32 cellular contexts compared by ENCODE assay signal in genomic region chr3:195045481-195045880, GRCh38.
"Had no signal": no experiment of that assay in that cellular context is flagged by ENCODE, and none has a peak within 500 bp of the region (broad histone marks: within the 10 kb centered on the region; RNA-seq: fewer than 3 reads in every experiment).

No MANE protein-coding gene starts in this region.

- H3K9ac ChIP-seq: parathyroid adenoma had no signal

- DNase-seq: activated CD4-positive, alpha-beta memory T cell treated with anti-CD3 and anti-CD28 coated beads for 36 hours; activated CD4-positive, alpha-beta T cell treated with anti-CD3 and anti-CD28 coated beads, Interleukin-2, amount 10 ng/mL, durations not matched to agents 24 days and 14 days; activated CD4-positive, CD25-positive, alpha-beta regulatory T cell; activated CD8-positive, alpha-beta memory T cell treated with anti-CD3 and anti-CD28 coated beads, Interleukin-2, amount 50 U/mL, for 4 hours; activated gamma-delta T cell treated with Interleukin-2 at 50 U/mL for 16 hours; activated T-cell treated with anti-CD3 and anti-CD28 coated beads, Interleukin-2, amount 50 U/mL, for 1 hour; anterior cingulate cortex; dermis blood vessel endothelial cell; effector CD8-positive, alpha-beta T cell; left cardiac atrium; left ventricle myocardium superior; mammary epithelial cell; midbrain; naive thymus-derived CD4-positive, alpha-beta T cell; occipital lobe; right cardiac atrium; stimulated activated CD4-positive, alpha-beta T cell treated with anti-CD3 and anti-CD28 coated beads, Interleukin-12 subunit alpha, Interleukin-12 subunit beta, amount 100 ng/mL, for 4 hours; stimulated activated CD4-positive, alpha-beta T cell treated with anti-CD3 and anti-CD28 coated beads, Interleukin-4, amount 100 ng/mL, for 24 hours; substantia nigra; T-helper 1 cell had no signal

- H3K9me3 ChIP-seq: tibial artery had no signal

- H3K4me3 Mint-ChIP-seq: activated CD4-positive, alpha-beta memory T cell treated with anti-CD3 and anti-CD28 coated beads for 36 hours; activated CD4-positive, alpha-beta T cell treated with anti-CD3 and anti-CD28 coated beads, Interleukin-2, amount 10 ng/mL, durations not matched to agents 24 days and 14 days; activated naive CD4-positive, alpha-beta T cell treated with anti-CD3 and anti-CD28 coated beads, Interleukin-2, amount 50 U/mL, for 24 hours; activated T-helper 1 cell treated with anti-CD3 and anti-CD28 coated beads, Interleukin-12 subunit alpha, Interleukin-12 subunit beta, Interleukin-2, Interleukin-4 antibody, amounts not matched to agents 30 ng/mL and 10 ng/mL and 1 ng/mL, durations not matched to agents 14 hours and 24 hours and 36 hours; naive thymus-derived CD4-positive, alpha-beta T cell; stimulated activated effector memory CD8-positive, alpha-beta T cell treated with anti-CD3 and anti-CD28 coated beads, Interleukin-12 subunit alpha, Interleukin-12 subunit beta, amount 100 ng/mL, for 72 hours; stimulated activated naive CD8-positive, alpha-beta T cell treated with anti-CD3 and anti-CD28 coated beads, Interleukin-15, Interleukin-2, amounts not matched to agents 100 ng/mL and 50 ng/mL, for 24 hours; T-helper 2 cell treated with Interferon-gamma antibody and Interleukin-4, amounts not matched to agents 5 μg/mL and 100 μg/mL, for 36 hours had no signal

- H2AFZ ChIP-seq: parathyroid adenoma had no signal

- H3K27ac ChIP-seq: parathyroid adenoma, skin epidermis, tibial artery had no signal

- H3K79me2 ChIP-seq: parathyroid adenoma had no signal

- H3K36me3 Mint-ChIP-seq: activated CD4-positive, alpha-beta memory T cell treated with anti-CD3 and anti-CD28 coated beads for 36 hours; activated naive CD4-positive, alpha-beta T cell treated with anti-CD3 and anti-CD28 coated beads, Interleukin-2, amount 50 U/mL, for 24 hours; naive thymus-derived CD4-positive, alpha-beta T cell; stimulated activated effector memory CD8-positive, alpha-beta T cell treated with anti-CD3 and anti-CD28 coated beads, Interleukin-12 subunit alpha, Interleukin-12 subunit beta, amount 100 ng/mL, for 72 hours had no signal

- H3K4me1 ChIP-seq: parathyroid adenoma, tibial artery had no signal

- FAIRE-seq: bronchial epithelial cell, colon, frontal cortex, islet of Langerhans had no signal

- H3K27me3 Mint-ChIP-seq: activated CD4-positive, alpha-beta memory T cell treated with anti-CD3 and anti-CD28 coated beads for 36 hours; activated naive CD4-positive, alpha-beta T cell treated with anti-CD3 and anti-CD28 coated beads, Interleukin-2, amount 50 U/mL, for 24 hours; stimulated activated naive CD8-positive, alpha-beta T cell treated with anti-CD3 and anti-CD28 coated beads, Interleukin-15, Interleukin-2, amounts not matched to agents 100 ng/mL and 50 ng/mL, for 24 hours had no signal

- H3K36me3 ChIP-seq: tibial artery had no signal

- H3K4me1 Mint-ChIP-seq: activated CD4-positive, alpha-beta T cell treated with anti-CD3 and anti-CD28 coated beads, Interleukin-2, amount 10 ng/mL, durations not matched to agents 24 days and 14 days; activated naive CD4-positive, alpha-beta T cell treated with anti-CD3 and anti-CD28 coated beads, Interleukin-2, amount 50 U/mL, for 24 hours; stimulated activated effector memory CD8-positive, alpha-beta T cell treated with anti-CD3 and anti-CD28 coated beads, Interleukin-12 subunit alpha, Interleukin-12 subunit beta, amount 100 ng/mL, for 72 hours had no signal

- H3K27ac Mint-ChIP-seq: activated CD4-positive, alpha-beta memory T cell treated with anti-CD3 and anti-CD28 coated beads for 36 hours; activated CD4-positive, alpha-beta T cell treated with anti-CD3 and anti-CD28 coated beads, Interleukin-2, amount 10 ng/mL, durations not matched to agents 24 days and 14 days; activated naive CD4-positive, alpha-beta T cell treated with anti-CD3 and anti-CD28 coated beads, Interleukin-2, amount 50 U/mL, for 24 hours; activated T-helper 1 cell treated with anti-CD3 and anti-CD28 coated beads, Interleukin-12 subunit alpha, Interleukin-12 subunit beta, Interleukin-2, Interleukin-4 antibody, amounts not matched to agents 30 ng/mL and 10 ng/mL and 1 ng/mL, durations not matched to agents 14 hours and 24 hours and 36 hours; naive thymus-derived CD4-positive, alpha-beta T cell; stimulated activated effector memory CD8-positive, alpha-beta T cell treated with anti-CD3 and anti-CD28 coated beads, Interleukin-12 subunit alpha, Interleukin-12 subunit beta, amount 100 ng/mL, for 72 hours; stimulated activated naive CD8-positive, alpha-beta T cell treated with anti-CD3 and anti-CD28 coated beads, Interleukin-15, Interleukin-2, amounts not matched to agents 100 ng/mL and 50 ng/mL, for 24 hours; T-helper 2 cell treated with Interferon-gamma antibody and Interleukin-4, amounts not matched to agents 5 μg/mL and 100 μg/mL, for 36 hours had no signal

- H3K9me3 Mint-ChIP-seq: activated CD4-positive, alpha-beta memory T cell treated with anti-CD3 and anti-CD28 coated beads for 36 hours; activated CD4-positive, alpha-beta T cell treated with anti-CD3 and anti-CD28 coated beads, Interleukin-2, amount 10 ng/mL, durations not matched to agents 24 days and 14 days; activated naive CD4-positive, alpha-beta T cell treated with anti-CD3 and anti-CD28 coated beads, Interleukin-2, amount 50 U/mL, for 24 hours; activated T-helper 1 cell treated with anti-CD3 and anti-CD28 coated beads, Interleukin-12 subunit alpha, Interleukin-12 subunit beta, Interleukin-2, Interleukin-4 antibody, amounts not matched to agents 30 ng/mL and 10 ng/mL and 1 ng/mL, durations not matched to agents 14 hours and 24 hours and 36 hours; naive thymus-derived CD4-positive, alpha-beta T cell; stimulated activated effector memory CD8-positive, alpha-beta T cell treated with anti-CD3 and anti-CD28 coated beads, Interleukin-12 subunit alpha, Interleukin-12 subunit beta, amount 100 ng/mL, for 72 hours; stimulated activated naive CD8-positive, alpha-beta T cell treated with anti-CD3 and anti-CD28 coated beads, Interleukin-15, Interleukin-2, amounts not matched to agents 100 ng/mL and 50 ng/mL, for 24 hours; T-helper 2 cell treated with Interferon-gamma antibody and Interleukin-4, amounts not matched to agents 5 μg/mL and 100 μg/mL, for 36 hours had no signal

- H3K4me3 ChIP-seq: skin epidermis, tibial artery had no signal

- ATAC-seq: left cardiac atrium; left ventricle myocardium superior; naive thymus-derived CD4-positive, alpha-beta T cell; right cardiac atrium; stimulated activated effector memory CD8-positive, alpha-beta T cell treated with anti-CD3 and anti-CD28 coated beads, Interleukin-12 subunit alpha, Interleukin-12 subunit beta, amount 100 ng/mL, for 72 hours had no signal
